Comparison of ENCODE assay signal across 25 cellular contexts in genomic region chr19:8681345-8682021, GRCh38. TPM values are rescaled to one million over a fixed set of nuclear protein-coding genes. Genes with fewer than 3 reads are reported as not detected.
DNase-seq lines count a peak whose midpoint lies in the region; ATAC-seq lines count a peak whose summit lies in the region.
"Had no signal": no experiment of that assay in that cellular context is flagged by ENCODE, and none has a peak within 500 bp of the region (broad histone marks: within the 10 kb centered on the region; RNA-seq: fewer than 3 reads in every experiment).

No MANE protein-coding gene starts in this region.

- no peaks in the 10 kb centered on the region for H3K9me3 ChIP-seq in KOPT-K1 (ENCODE audit: insufficient read depth, low read length, poor library complexity, severe bottlenecking)
- H3K9me3 ChIP-seq: HAP-1, SJSA1 had no signal

- H3K9me3 Mint-ChIP-seq in activated naive CD4-positive, alpha-beta T cell treated with anti-CD3 and anti-CD28 coated beads, Interleukin-2, amount 10 ng/mL, durations not matched to agents 7 days and 5 days, result peaks cover 10% of the 10 kb centered on the region
- H3K9me3 Mint-ChIP-seq in activated naive CD4-positive, alpha-beta T cell treated with anti-CD3 and anti-CD28 coated beads, Interleukin-2, amount 50 U/mL, for 72 hours, result peaks cover 11 to 14% of the 10 kb centered on the region in 2 donors
- H3K9me3 Mint-ChIP-seq in activated T-helper 1 cell treated with anti-CD3 and anti-CD28 coated beads, Interleukin-12 subunit alpha, Interleukin-12 subunit beta, Interleukin-2, Interleukin-4 antibody, amounts not matched to agents 30 ng/mL and 10 ng/mL and 1 ng/mL, durations not matched to agents 14 hours and 24 hours and 36 hours, result peaks cover 26% of the 10 kb centered on the region

- peaks cover 42% of the 10 kb centered on the region for H3K27me3 Mint-ChIP-seq in activated naive CD4-positive, alpha-beta T cell treated with anti-CD3 and anti-CD28 coated beads, Interleukin-2, amount 10 ng/mL, durations not matched to agents 7 days and 5 days
- peaks cover 6% of the 10 kb centered on the region for H3K27me3 Mint-ChIP-seq in activated T-helper 1 cell treated with anti-CD3 and anti-CD28 coated beads, Interleukin-12 subunit alpha, Interleukin-12 subunit beta, Interleukin-2, Interleukin-4 antibody, amounts not matched to agents 30 ng/mL and 10 ng/mL and 1 ng/mL, durations not matched to agents 14 hours and 24 hours and 36 hours (ENCODE audit: insufficient read depth)

- peaks cover 27% of the 10 kb centered on the region for H3K4me1 Mint-ChIP-seq in activated naive CD4-positive, alpha-beta T cell treated with anti-CD3 and anti-CD28 coated beads, Interleukin-2, amount 10 ng/mL, durations not matched to agents 7 days and 5 days
- H3K4me1 Mint-ChIP-seq in activated T-helper 1 cell treated with anti-CD3 and anti-CD28 coated beads, Interleukin-12 subunit alpha, Interleukin-12 subunit beta, Interleukin-2, Interleukin-4 antibody, amounts not matched to agents 30 ng/mL and 10 ng/mL and 1 ng/mL, durations not matched to agents 14 hours and 24 hours and 36 hours (ENCODE audit: low read depth), result peaks cover 29% of the 10 kb centered on the region

- H3K27ac ChIP-seq in KOPT-K1 (ENCODE audit: low read depth, low read length, poor library complexity, severe bottlenecking), result peak overlapping the region; percentile 55
- H3K27ac ChIP-seq: body of pancreas, heart left ventricle, SJSA1, suprapubic skin had no signal

- peaks cover 52% of the 10 kb centered on the region for H3K36me3 ChIP-seq in KOPT-K1 (ENCODE audit: insufficient read depth, low read length)
- H3K36me3 ChIP-seq: HAP-1, heart left ventricle, SJSA1, suprapubic skin had no signal

- CTCF ChIA-PET in activated naive CD4-positive, alpha-beta T cell treated with anti-CD3 and anti-CD28 coated beads, Interleukin-2, amount 10 ng/mL, durations not matched to agents 7 days and 5 days (lab: Charles Lee), result interaction anchor here (1.4 kb wide), 1 partner anchor 13 kb away, joined by 3 read pairs; no protein-coding TSS in a partner anchor

- H3K27ac Mint-ChIP-seq in activated naive CD4-positive, alpha-beta T cell treated with anti-CD3 and anti-CD28 coated beads, Interleukin-2, amount 10 ng/mL, durations not matched to agents 7 days and 5 days, result peak overlapping the region; percentile 24
- H3K27ac Mint-ChIP-seq in activated naive CD4-positive, alpha-beta T cell treated with anti-CD3 and anti-CD28 coated beads, Interleukin-2, amount 50 U/mL, for 72 hours, result no peak overlapping the region
- peak overlapping the region; percentile 30 for H3K27ac Mint-ChIP-seq in activated T-helper 1 cell treated with anti-CD3 and anti-CD28 coated beads, Interleukin-12 subunit alpha, Interleukin-12 subunit beta, Interleukin-2, Interleukin-4 antibody, amounts not matched to agents 30 ng/mL and 10 ng/mL and 1 ng/mL, durations not matched to agents 14 hours and 24 hours and 36 hours
- H3K27ac Mint-ChIP-seq: CD4-positive, CD25-positive, alpha-beta regulatory T cell; memory B cell had no signal

- no peak for ATAC-seq in activated naive CD4-positive, alpha-beta T cell treated with anti-CD3 and anti-CD28 coated beads, Interleukin-2, amount 50 U/mL, for 72 hours
- ATAC-seq in left colon, result no peak
- ATAC-seq in HG02588 (IDR thresholded peaks at IDR 0.05; ENCODE audit: unreplicated experiment), result no peak
- ATAC-seq: body of pancreas, heart left ventricle had no signal

- no peaks in the 10 kb centered on the region for H3K36me3 Mint-ChIP-seq in activated naive CD4-positive, alpha-beta T cell treated with anti-CD3 and anti-CD28 coated beads, Interleukin-2, amount 10 ng/mL, durations not matched to agents 7 days and 5 days
- H3K36me3 Mint-ChIP-seq in activated naive CD4-positive, alpha-beta T cell treated with anti-CD3 and anti-CD28 coated beads, Interleukin-2, amount 50 U/mL, for 72 hours, result no peaks in the 10 kb centered on the region
- H3K36me3 Mint-ChIP-seq in activated T-helper 1 cell treated with anti-CD3 and anti-CD28 coated beads, Interleukin-12 subunit alpha, Interleukin-12 subunit beta, Interleukin-2, Interleukin-4 antibody, amounts not matched to agents 30 ng/mL and 10 ng/mL and 1 ng/mL, durations not matched to agents 14 hours and 24 hours and 36 hours (ENCODE audit: low read depth), result peaks cover 2% of the 10 kb centered on the region
- H3K36me3 Mint-ChIP-seq: CD4-positive, CD25-positive, alpha-beta regulatory T cell had no signal

- H3K4me3 Mint-ChIP-seq in activated naive CD4-positive, alpha-beta T cell treated with anti-CD3 and anti-CD28 coated beads, Interleukin-2, amount 10 ng/mL, durations not matched to agents 7 days and 5 days, result no peak overlapping the region
- H3K4me3 Mint-ChIP-seq in activated T-helper 1 cell treated with anti-CD3 and anti-CD28 coated beads, Interleukin-12 subunit alpha, Interleukin-12 subunit beta, Interleukin-2, Interleukin-4 antibody, amounts not matched to agents 30 ng/mL and 10 ng/mL and 1 ng/mL, durations not matched to agents 14 hours and 24 hours and 36 hours, result no peak overlapping the region
- H3K4me3 Mint-ChIP-seq: CD4-positive, CD25-positive, alpha-beta regulatory T cell; memory B cell had no signal

- no peak for DNase-seq in activated naive CD4-positive, alpha-beta T cell treated with anti-CD3 and anti-CD28 coated beads, Interleukin-2, amount 10 ng/mL, durations not matched to agents 7 days and 5 days
- DNase-seq in activated naive CD4-positive, alpha-beta T cell treated with anti-CD3 and anti-CD28 coated beads, Interleukin-2, amount 50 U/mL, for 72 hours (ENCODE audit: low spot score in 2 of 2), result no peak
- DNase-seq in activated T-helper 1 cell treated with anti-CD3 and anti-CD28 coated beads, Interleukin-12 subunit alpha, Interleukin-12 subunit beta, Interleukin-2, Interleukin-4 antibody, amounts not matched to agents 30 ng/mL and 10 ng/mL and 1 ng/mL, durations not matched to agents 14 hours and 24 hours and 36 hours (ENCODE audit: low spot score), result no peak
- DNase-seq in left colon (no peak), cardiac septum (ENCODE audit: low spot score) (no peak)
- DNase-seq: activated effector memory CD4-positive, alpha-beta T cell treated with Interleukin-2 at 50 U/mL for 16 hours; body of pancreas; CD4-positive, CD25-positive, alpha-beta regulatory T cell; DMS 273 treated with DMSO at 0.1 percent for 48 hours; effector CD4-positive, alpha-beta T cell; heart left ventricle; NCI-H1417; NCI-H446; NCI-H82; occipital lobe; T-helper 9 cell had no signal

- intact Hi-C loops in activated T-helper 1 cell treated with anti-CD3 and anti-CD28 coated beads, Interleukin-12 subunit alpha, Interleukin-12 subunit beta, Interleukin-2, Interleukin-4 antibody, amounts not matched to agents 30 ng/mL and 10 ng/mL and 1 ng/mL, durations not matched to agents 14 hours and 24 hours and 36 hours (cut with micrococcal nuclease), result no loop called here
- intact Hi-C loops in left colon (cut with DNase I, micrococcal nuclease), result no loop called here
- intact Hi-C loops in cardiac septum (cut with DNase I), result no loop called here

RNA-seq across cellular contexts. Expression of gene ACTL9, which starts 17.1 kb away (rescaled TPM):
- total RNA-seq in activated naive CD4-positive, alpha-beta T cell treated with anti-CD3 and anti-CD28 coated beads, Interleukin-2, amount 50 U/mL, for 72 hours, result not detected
- not detected in 2 replicates for total RNA-seq in activated T-helper 1 cell treated with anti-CD3 and anti-CD28 coated beads, Interleukin-12 subunit alpha, Interleukin-12 subunit beta, Interleukin-2, Interleukin-4 antibody, amounts not matched to agents 30 ng/mL and 10 ng/mL and 1 ng/mL, durations not matched to agents 14 hours and 24 hours and 36 hours
- total RNA-seq in left colon (not detected), cardiac septum (not detected)
- total RNA-seq: body of pancreas; CD4-positive, CD25-positive, alpha-beta regulatory T cell; epithelial cell of proximal tubule; fibroblast of villous mesenchyme; heart left ventricle; occipital lobe; SJSA1; skeletal muscle tissue; suprapubic skin had no signal

RNA-seq across cellular contexts. Expression of gene OR2Z1, which starts 40.0 kb away (rescaled TPM):
- not detected for total RNA-seq in activated naive CD4-positive, alpha-beta T cell treated with anti-CD3 and anti-CD28 coated beads, Interleukin-2, amount 50 U/mL, for 72 hours
- total RNA-seq in activated T-helper 1 cell treated with anti-CD3 and anti-CD28 coated beads, Interleukin-12 subunit alpha, Interleukin-12 subunit beta, Interleukin-2, Interleukin-4 antibody, amounts not matched to agents 30 ng/mL and 10 ng/mL and 1 ng/mL, durations not matched to agents 14 hours and 24 hours and 36 hours, result not detected in 2 replicates
- total RNA-seq in left colon (not detected), cardiac septum (not detected)
- total RNA-seq: body of pancreas; CD4-positive, CD25-positive, alpha-beta regulatory T cell; epithelial cell of proximal tubule; fibroblast of villous mesenchyme; heart left ventricle; occipital lobe; SJSA1; skeletal muscle tissue had no signal

RNA-seq across cellular contexts. Expression of gene NFILZ, which starts 51.0 kb away (rescaled TPM):
- total RNA-seq in activated naive CD4-positive, alpha-beta T cell treated with anti-CD3 and anti-CD28 coated beads, Interleukin-2, amount 50 U/mL, for 72 hours, result not detected
- not detected in 2 replicates for total RNA-seq in activated T-helper 1 cell treated with anti-CD3 and anti-CD28 coated beads, Interleukin-12 subunit alpha, Interleukin-12 subunit beta, Interleukin-2, Interleukin-4 antibody, amounts not matched to agents 30 ng/mL and 10 ng/mL and 1 ng/mL, durations not matched to agents 14 hours and 24 hours and 36 hours
- total RNA-seq in left colon (not detected), cardiac septum (not detected)
- total RNA-seq: body of pancreas; CD4-positive, CD25-positive, alpha-beta regulatory T cell; epithelial cell of proximal tubule; fibroblast of villous mesenchyme; heart left ventricle; occipital lobe; SJSA1; skeletal muscle tissue; suprapubic skin had no signal

Comparison
In these comparisons a context has a peak if more than half of its experiments do, and no peak if none do; other contexts are left out.
1. H3K27ac Mint-ChIP-seq: peak in activated naive CD4-positive, alpha-beta T cell treated with anti-CD3 and anti-CD28 coated beads, Interleukin-2, amount 10 ng/mL, durations not matched to agents 7 days and 5 days (single experiment) and activated T-helper 1 cell treated with anti-CD3 and anti-CD28 coated beads, Interleukin-12 subunit alpha, Interleukin-12 subunit beta, Interleukin-2, Interleukin-4 antibody, amounts not matched to agents 30 ng/mL and 10 ng/mL and 1 ng/mL, durations not matched to agents 14 hours and 24 hours and 36 hours (single experiment); none in activated naive CD4-positive, alpha-beta T cell treated with anti-CD3 and anti-CD28 coated beads, Interleukin-2, amount 50 U/mL, for 72 hours (0 of 2).